ENCODE assay signal across 1 cellular context in genomic region chr10:113463777-113464176, GRCh38.
TF ChIP-seq lines count a peak whose summit lies in the region.

No MANE protein-coding gene starts in this region.

TF ChIP-seq in IMR-90, 13 proteins besides CTCF, POLR2A, EP300 and RAD21 (continued from another document):
- TF ChIP-seq BHLHE40 (IDR thresholded peaks at IDR 0.05; ENCODE audit: low read depth, low read length) (no peak), MAFK (IDR thresholded peaks at IDR 0.05; ENCODE audit: low read depth, low read length) (no peak), CEBPB (IDR thresholded peaks at IDR 0.05; ENCODE audit: low read depth, low read length) (no peak), SMC3 (IDR thresholded peaks at IDR 0.05; ENCODE audit: low read depth, low read length) (no peak), FOS (IDR thresholded peaks at IDR 0.05; ENCODE audit: low read depth, low read length) (no peak)
- TF ChIP-seq, protein P1, sequence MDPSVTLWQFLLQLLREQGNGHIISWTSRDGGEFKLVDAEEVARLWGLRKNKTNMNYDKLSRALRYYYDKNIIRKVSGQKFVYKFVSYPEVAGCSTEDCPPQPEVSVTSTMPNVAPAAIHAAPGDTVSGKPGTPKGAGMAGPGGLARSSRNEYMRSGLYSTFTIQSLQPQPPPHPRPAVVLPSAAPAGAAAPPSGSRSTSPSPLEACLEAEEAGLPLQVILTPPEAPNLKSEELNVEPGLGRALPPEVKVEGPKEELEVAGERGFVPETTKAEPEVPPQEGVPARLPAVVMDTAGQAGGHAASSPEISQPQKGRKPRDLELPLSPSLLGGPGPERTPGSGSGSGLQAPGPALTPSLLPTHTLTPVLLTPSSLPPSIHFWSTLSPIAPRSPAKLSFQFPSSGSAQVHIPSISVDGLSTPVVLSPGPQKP (IDR thresholded peaks at IDR 0.05; ENCODE audit: borderline replicate concordance, low read depth, low read length): no peak
